In the genomic region with DNA sequence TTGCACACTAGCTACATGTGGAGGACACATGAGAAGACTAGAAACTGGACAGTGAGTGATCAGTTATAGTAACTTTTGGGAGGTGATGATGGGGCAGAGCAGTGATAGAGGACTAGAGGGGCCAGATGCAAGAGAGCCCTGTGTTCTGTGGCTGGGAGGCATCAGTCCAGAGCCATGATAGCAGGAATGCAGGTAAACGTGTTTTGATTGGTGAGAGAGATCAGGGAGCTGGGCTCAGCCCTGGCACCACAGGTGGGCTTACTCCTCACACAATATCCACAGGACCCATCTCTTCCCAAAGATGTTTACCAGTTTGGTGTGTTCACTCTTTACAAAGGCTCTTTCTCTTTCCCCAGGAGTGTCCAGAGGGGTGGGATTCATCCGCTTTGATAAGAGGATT, we compare ENCODE assay signal across 26 cellular contexts.
"Had no signal": no experiment of that assay in that cellular context is flagged by ENCODE, and none has a peak within 500 bp of the region (broad histone marks: within the 10 kb centered on the region; RNA-seq: fewer than 3 reads in every experiment).

No MANE protein-coding gene starts in this region.

- H3K9me3 Mint-ChIP-seq: natural killer cell treated with Interleukin-12 subunit alpha and Interleukin-12 subunit beta and Interleukin-15 and Interleukin-18, amount 100 ng/mL, for 72 hours; stimulated activated naive CD8-positive, alpha-beta T cell treated with anti-CD3 and anti-CD28 coated beads, Interleukin-15, amount 100 ng/mL, for 72 hours had no signal

- H3K9me3 ChIP-seq: left ventricle myocardium inferior, mucosa of descending colon, pancreas, prostate gland, thyroid gland, transverse colon, upper lobe of left lung, vagina had no signal

- H3K27ac Mint-ChIP-seq: naive thymus-derived CD4-positive, alpha-beta T cell; natural killer cell treated with Interleukin-12 subunit alpha and Interleukin-12 subunit beta and Interleukin-15 and Interleukin-18, amount 100 ng/mL, for 72 hours; stimulated activated naive CD8-positive, alpha-beta T cell treated with anti-CD3 and anti-CD28 coated beads, Interleukin-15, amount 100 ng/mL, for 72 hours had no signal

- H3K4me3 ChIP-seq: left ventricle myocardium inferior, lung, mucosa of descending colon, pancreas, prostate gland, skin epidermis, thyroid gland, transverse colon, upper lobe of left lung, vagina had no signal

- H3K36me3 Mint-ChIP-seq: naive thymus-derived CD4-positive, alpha-beta T cell; natural killer cell treated with Interleukin-12 subunit alpha and Interleukin-12 subunit beta and Interleukin-15 and Interleukin-18, amount 100 ng/mL, for 72 hours had no signal

- H3K36me3 ChIP-seq: left ventricle myocardium inferior, pancreas, prostate gland, thyroid gland, transverse colon, upper lobe of left lung, vagina had no signal

- H3K27me3 ChIP-seq: pancreas, thyroid gland, transverse colon, upper lobe of left lung, vagina had no signal

- H3K27ac ChIP-seq: left ventricle myocardium inferior, pancreas, prostate gland, skin epidermis, thyroid gland, transverse colon, upper lobe of left lung, vagina had no signal

- H3K4me1 Mint-ChIP-seq: naive thymus-derived CD4-positive, alpha-beta T cell; stimulated activated naive CD8-positive, alpha-beta T cell treated with anti-CD3 and anti-CD28 coated beads, Interleukin-15, amount 100 ng/mL, for 72 hours had no signal

- DNase-seq: hypothalamus; islet precursor cell; left ventricle myocardium inferior; midbrain; mucosa of descending colon; naive thymus-derived CD4-positive, alpha-beta T cell; pancreas; posterior cingulate gyrus; retina; right cardiac atrium; stimulated activated CD4-positive, alpha-beta T cell treated with anti-CD3 and anti-CD28 coated beads, Interleukin-12 subunit alpha, Interleukin-12 subunit beta, amount 100 ng/mL, for 4 hours; stimulated activated CD4-positive, alpha-beta T cell treated with anti-CD3 and anti-CD28 coated beads, Interleukin-15, amount 100 ng/mL, for 24 hours; stimulated activated CD4-positive, alpha-beta T cell treated with anti-CD3 and anti-CD28 coated beads, Interleukin-2, amount 100 ng/mL, for 24 hours; stimulated activated CD4-positive, alpha-beta T cell treated with anti-CD3 and anti-CD28 coated beads, Interleukin-4, amount 100 ng/mL, for 1 hour; stimulated activated naive CD4-positive, alpha-beta T cell treated with Interleukin-2 at 50 U/mL for 16 hours; stimulated activated naive CD8-positive, alpha-beta T cell treated with anti-CD3 and anti-CD28 coated beads, Interleukin-15, amount 100 ng/mL, for 72 hours; substantia nigra; thyroid gland; transverse colon; upper lobe of left lung had no signal

- H3K4me3 Mint-ChIP-seq: naive thymus-derived CD4-positive, alpha-beta T cell; natural killer cell treated with Interleukin-12 subunit alpha and Interleukin-12 subunit beta and Interleukin-15 and Interleukin-18, amount 100 ng/mL, for 72 hours; stimulated activated naive CD8-positive, alpha-beta T cell treated with anti-CD3 and anti-CD28 coated beads, Interleukin-15, amount 100 ng/mL, for 72 hours had no signal

- ATAC-seq: mucosa of descending colon; naive thymus-derived CD4-positive, alpha-beta T cell; natural killer cell treated with Interleukin-12 subunit alpha and Interleukin-12 subunit beta and Interleukin-15 and Interleukin-18, amount 100 ng/mL, for 72 hours; pancreas; right cardiac atrium; sciatic nerve; stimulated activated naive CD8-positive, alpha-beta T cell treated with anti-CD3 and anti-CD28 coated beads, Interleukin-15, amount 100 ng/mL, for 72 hours had no signal
